Comparison of ENCODE assay signal across 4 cellular contexts in genomic region chr4:129581305-129581704, GRCh38.
"Had no signal": no experiment of that assay in that cellular context is flagged by ENCODE, and none has a peak within 500 bp of the region (broad histone marks: within the 10 kb centered on the region; RNA-seq: fewer than 3 reads in every experiment).

No MANE protein-coding gene starts in this region.

- ATAC-seq: GM23338 had no signal

- DNase-seq: H9, HCEC 1CT, IMR-90 had no signal

- H3K4me3 ChIP-seq: GM23338 had no signal
